Comparison of ENCODE assay signal across 13 cellular contexts in the genomic region with DNA sequence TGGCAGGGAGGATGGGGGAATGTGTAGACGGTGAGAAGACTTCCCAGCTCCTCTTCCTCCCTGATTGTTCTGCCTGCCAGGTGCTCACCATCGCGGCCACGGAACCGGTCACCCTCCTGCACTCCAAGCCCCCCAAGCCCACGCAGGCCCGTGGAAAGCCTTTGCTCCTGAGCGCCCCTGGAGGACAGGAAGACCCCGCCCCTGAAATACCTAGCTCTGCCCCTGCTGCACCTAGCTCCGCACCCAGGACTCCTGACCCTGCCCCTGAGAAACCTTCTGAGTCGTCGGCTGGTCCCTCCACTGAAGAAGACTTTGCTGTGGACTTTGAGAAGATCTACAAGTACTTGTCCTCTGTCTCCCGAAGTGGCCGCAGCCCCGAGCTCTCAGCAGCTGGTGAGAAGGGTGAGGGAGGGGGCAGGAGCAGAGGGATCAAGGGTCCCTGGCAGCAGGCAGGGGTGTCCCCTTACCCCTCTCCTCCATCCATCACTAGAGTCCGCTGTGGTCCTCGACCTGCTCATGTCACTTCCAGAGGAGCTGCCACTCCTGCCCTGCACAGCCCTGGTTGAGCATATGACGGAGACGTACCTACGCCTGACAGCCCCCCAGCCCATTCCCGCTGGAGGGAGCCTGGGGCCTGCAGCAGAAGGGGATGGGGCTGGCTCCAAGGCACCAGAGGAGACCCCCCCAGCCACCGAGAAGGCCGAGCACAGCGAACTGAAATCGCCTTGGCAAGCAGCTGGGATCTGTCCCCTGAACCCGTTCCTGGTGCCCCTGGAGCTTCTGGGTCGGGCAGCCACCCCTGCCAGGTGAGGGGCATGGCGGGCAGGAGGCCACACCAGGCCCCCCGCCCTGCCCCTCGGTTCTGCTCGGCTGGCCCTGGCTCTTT. TPM values are rescaled to one million over a fixed set of nuclear protein-coding genes. Genes with fewer than 3 reads are reported as not detected.
DNase-seq lines count a peak whose midpoint lies in the region; ATAC-seq, FAIRE-seq and TF ChIP-seq lines count a peak whose summit lies in the region.
"Had no signal": no experiment of that assay in that cellular context is flagged by ENCODE, and none has a peak within 500 bp of the region (broad histone marks: within the 10 kb centered on the region; RNA-seq: fewer than 3 reads in every experiment).

No MANE protein-coding gene starts in this region.

- H3K27me3 ChIP-seq in OCI-LY3 (ENCODE audit: low read depth, low read length) (no peaks in the 10 kb centered on the region), fibroblast of lung (ENCODE audit: control insufficient read depth, insufficient read depth, low read length) (no peaks in the 10 kb centered on the region), rectal smooth muscle tissue (ENCODE audit: control insufficient read depth, insufficient read depth, low read length) (peaks cover 15% of the 10 kb centered on the region), small intestine (ENCODE audit: control insufficient read depth in 2 of 2, insufficient read depth in 2 of 2, low read length in 2 of 2) (peaks cover 0 to 10% of the 10 kb centered on the region in 2 donors)

- H3K4me1 ChIP-seq in OCI-LY3 (ENCODE audit: low read length) (peaks cover 8% of the 10 kb centered on the region), fibroblast of lung (ENCODE audit: control insufficient read depth, extremely low read depth, insufficient read depth, low read length) (peaks cover 20% of the 10 kb centered on the region), rectal smooth muscle tissue (ENCODE audit: control insufficient read depth, insufficient read depth, low read length) (peaks cover 41% of the 10 kb centered on the region), small intestine (ENCODE audit: control insufficient read depth in 2 of 2, insufficient read depth in 1 of 2, low read depth in 1 of 2, low read length in 1 of 2) (peaks cover under 1 to 7% of the 10 kb centered on the region in 2 donors)

- 91 to 94% (median 93%) methylated on average over 29 to 31 of the region's 31 CpGs for WGBS in small intestine, 3 donors

- TF ChIP-seq CTCF in C4-2B (conservative IDR thresholded peaks at IDR 0.05): no peak
- TF ChIP-seq CTCF in OCI-LY3 (IDR thresholded peaks at IDR 0.05; ENCODE audit: low read depth, low read length): no peak
- TF ChIP-seq CTCF in fibroblast of lung (conservative IDR thresholded peaks at IDR 0.05 in 1 of 2, IDR thresholded peaks at IDR 0.05 in 1 of 2; ENCODE audit: low read depth in 1 of 2, low read length in 2 of 2): no peak

- peak overlapping the region; percentile 83 for H3K27ac ChIP-seq in C4-2B
- no peak overlapping the region for H3K27ac ChIP-seq in OCI-LY3 (ENCODE audit: low read length)
- H3K27ac ChIP-seq in fibroblast of lung (ENCODE audit: insufficient read depth, low read length): no peak overlapping the region
- peak overlapping the region; percentile 78 for H3K27ac ChIP-seq in rectal smooth muscle tissue (ENCODE audit: low read depth, low read length)
- H3K27ac ChIP-seq in small intestine (ENCODE audit: low read depth in 1 of 2, low read length in 1 of 2): no peak overlapping the region

- H3K4me2 ChIP-seq in OCI-LY3 (ENCODE audit: low read length) (peak overlapping the region; percentile 74), fibroblast of lung (ENCODE audit: extremely low read depth, insufficient read depth, low read length) (peak overlapping the region; percentile 92)

- peaks cover 7% of the 10 kb centered on the region; the same call in 1 of the 2 replicates for H4K20me1 ChIP-seq in OCI-LY3 (ENCODE audit: insufficient read depth, low read length)
- H4K20me1 ChIP-seq in fibroblast of lung (ENCODE audit: control insufficient read depth, extremely low read depth, insufficient read depth, low read length): no peaks in the 10 kb centered on the region

- H3K9ac ChIP-seq in OCI-LY3 (ENCODE audit: low read length) (no peak overlapping the region), fibroblast of lung (ENCODE audit: insufficient read depth, low read length) (no peak overlapping the region), rectal smooth muscle tissue (ENCODE audit: low read length) (no peak overlapping the region)

- H2AFZ ChIP-seq in OCI-LY3 (ENCODE audit: low read depth, low read length) (no peak overlapping the region), fibroblast of lung (ENCODE audit: low read length) (no peak overlapping the region)
- H2AFZ ChIP-seq: hepatocyte had no signal

- no peak for FAIRE-seq in small intestine (lab: Jason Lieb, UNC)
- FAIRE-seq: GM18507 had no signal

- H3K9me3 ChIP-seq in OCI-LY3 (ENCODE audit: insufficient read depth, low read length) (no peaks in the 10 kb centered on the region), fibroblast of lung (ENCODE audit: control insufficient read depth, insufficient read depth, low read depth, low read length) (no peaks in the 10 kb centered on the region), small intestine (ENCODE audit: control insufficient read depth, low read depth) (no peaks in the 10 kb centered on the region)

- no peak overlapping the region for H3K4me3 ChIP-seq in OCI-LY3 (ENCODE audit: low read length)
- peak overlapping the region in 1 of 4 experiments; percentile 68 for H3K4me3 ChIP-seq in fibroblast of lung (replicated peaks in 1 of 4; ENCODE audit: control extremely low read depth in 1 of 4, insufficient read depth in 1 of 4, low read depth in 3 of 4, low read length in 4 of 4)
- H3K4me3 ChIP-seq in rectal smooth muscle tissue (ENCODE audit: low read length): peak overlapping the region; percentile 78
- H3K4me3 ChIP-seq in small intestine (ENCODE audit: low read depth in 1 of 2, low read length in 2 of 2): no peak overlapping the region
- H3K4me3 ChIP-seq: hepatocyte had no signal

- H3K79me2 ChIP-seq in OCI-LY3 (ENCODE audit: low read length) (no peaks in the 10 kb centered on the region), fibroblast of lung (ENCODE audit: control insufficient read depth, insufficient read depth, low read length) (peaks cover 3% of the 10 kb centered on the region)
- H3K79me2 ChIP-seq: hepatocyte had no signal

- no peak for ATAC-seq in GM19328 (IDR thresholded peaks at IDR 0.05; ENCODE audit: unreplicated experiment)

- H3K36me3 ChIP-seq in OCI-LY3 (replicated peaks; ENCODE audit: low read depth, low read length) (peaks cover 14% of the 10 kb centered on the region), fibroblast of lung (ENCODE audit: control insufficient read depth, insufficient read depth, low read length) (peaks cover 9% of the 10 kb centered on the region), rectal smooth muscle tissue (ENCODE audit: control insufficient read depth, insufficient read depth, low read length) (peaks cover 8% of the 10 kb centered on the region), small intestine (ENCODE audit: control insufficient read depth in 2 of 2, insufficient read depth in 2 of 2, low read length in 2 of 2) (peaks cover 4 to 8% of the 10 kb centered on the region in 2 donors)

- DNase-seq in fibroblast of lung (ENCODE audit: low read depth in 2 of 2): no peak
- no peak for DNase-seq in NCI-H774 (lab: John Stamatoyannopoulos, UW)
- no peak for DNase-seq in AG08395 (ENCODE audit: low spot score)
- DNase-seq in small intestine: no peak
- DNase-seq: activated T-cell treated with anti-CD3 and anti-CD28 coated beads, Interleukin-2, amount 50 U/mL, for 24 hours; cortex of kidney; NCI-H1092 treated with DMSO at 0.1 percent for 48 hours had no signal

RNA-seq across cellular contexts. Expression of a gene that starts 2.1 kb away (rescaled TPM):
- total RNA-seq in fibroblast of lung: 11.4 and 12.8 TPM in 2 replicates
- polyA plus RNA-seq in fibroblast of lung: 13.4 and 15.6 TPM in 2 replicates
- 25.5 and 41.2 TPM in 2 replicates for polyA plus RNA-seq in fibroblast of lung (2012)
- 27.1 and 28.7 TPM in 2 replicates for polyA minus RNA-seq in fibroblast of lung (ENCODE audit: low replicate concordance)
- 10 to 100 TPM; 15.7 to 17.3 (median 17.1) TPM for polyA plus RNA-seq in small intestine

RNA-seq across cellular contexts. Expression of a gene that starts 3.7 kb away (rescaled TPM):
- total RNA-seq in fibroblast of lung: 0.66 and 0.77 TPM in 2 replicates
- 0.85 and 1.1 TPM in 2 replicates for polyA plus RNA-seq in fibroblast of lung
- 4.9 and 9.1 TPM in 2 replicates for polyA plus RNA-seq in fibroblast of lung (2012)
- polyA minus RNA-seq in fibroblast of lung (ENCODE audit: low replicate concordance): 0.93 and 1.6 TPM in 2 replicates
- 1 to 10 TPM in 1 of 3 donors, not detected in 2; 1.1 TPM for polyA plus RNA-seq in small intestine

RNA-seq across cellular contexts. Expression of a gene that starts 7.6 kb away (rescaled TPM):
- 1.0 and 1.3 TPM in 2 replicates for total RNA-seq in fibroblast of lung
- polyA plus RNA-seq in fibroblast of lung (0.35 TPM in 1 of 2 replicates, not detected in the other), small intestine (under 1 TPM in 1 of 3 donors, not detected in 2; 0.21 TPM)
- polyA plus RNA-seq in fibroblast of lung (2012): 2.0 and 5.7 TPM in 2 replicates
- not detected in 2 replicates for polyA minus RNA-seq in fibroblast of lung (ENCODE audit: low replicate concordance)
- total RNA-seq: hepatocyte had no signal

RNA-seq across cellular contexts. Expression of a gene that starts 18.5 kb away (rescaled TPM):
- total RNA-seq in fibroblast of lung: 8.7 and 10.4 TPM in 2 replicates
- 7.8 and 8.5 TPM in 2 replicates for polyA plus RNA-seq in fibroblast of lung
- polyA plus RNA-seq in fibroblast of lung (2012): 15.5 and 15.8 TPM in 2 replicates
- 8.6 and 19.5 TPM in 2 replicates for polyA minus RNA-seq in fibroblast of lung (ENCODE audit: low replicate concordance)
- polyA plus RNA-seq in small intestine: 10 to 100 TPM; 17.3 to 22.4 (median 20.8) TPM

RNA-seq across cellular contexts. Expression of a gene that starts 21.3 kb away (rescaled TPM):
- 53.9 and 56.1 TPM in 2 replicates for total RNA-seq in fibroblast of lung
- polyA plus RNA-seq in fibroblast of lung (29.5 and 32.3 TPM in 2 replicates), small intestine (10 to 100 TPM; 65.1 to 81.4 (median 72.6) TPM)
- polyA plus RNA-seq in fibroblast of lung (2012): 36.8 and 41.2 TPM in 2 replicates
- 9.6 and 21.4 TPM in 2 replicates for polyA minus RNA-seq in fibroblast of lung (ENCODE audit: low replicate concordance)

Comparison
In these comparisons a context has a peak if more than half of its experiments do, and no peak if none do; other contexts are left out.
1. H3K27ac ChIP-seq: peak in C4-2B (single experiment) and rectal smooth muscle tissue (single experiment); none in OCI-LY3 (single experiment), fibroblast of lung (single experiment) and small intestine (0 of 2).